8 cellular contexts compared by ENCODE assay signal in the genomic region with DNA sequence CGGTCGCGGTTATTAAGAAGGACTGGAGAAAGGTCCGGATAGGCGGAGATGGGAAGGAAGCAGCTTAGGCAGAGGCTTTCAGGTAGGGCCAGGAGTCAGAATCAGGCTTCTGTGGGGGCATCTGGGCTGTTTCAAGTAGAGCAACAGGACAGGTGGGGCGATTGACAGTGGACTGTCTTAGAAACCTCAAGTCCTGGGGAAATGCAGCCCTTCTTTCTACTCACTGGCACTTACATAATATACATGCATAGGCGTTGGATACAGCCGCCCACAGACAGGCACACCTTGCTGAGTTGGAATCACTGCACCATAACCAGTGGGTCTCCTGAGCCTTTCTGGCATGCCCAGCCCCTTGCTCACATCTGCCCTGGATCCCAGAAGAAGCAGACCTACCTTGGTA. TPM values are rescaled to one million over a fixed set of nuclear protein-coding genes. Genes with fewer than 3 reads are reported as not detected.
A peak's percentile ranks its signal among the peaks of the same experiment; 100 is the strongest.
DNase-seq lines count a peak whose midpoint lies in the region; ATAC-seq, FAIRE-seq and TF ChIP-seq lines count a peak whose summit lies in the region.

No MANE protein-coding gene starts in this region.

- TF ChIP-seq CTCF in fibroblast of mammary gland (conservative IDR thresholded peaks at IDR 0.05; ENCODE audit: control insufficient read depth, insufficient read depth, low read depth, low read length) = no peak

- no peak for TF ChIP-seq POLR2A in GM12891 (IDR thresholded peaks at IDR 0.05; ENCODE audit: low read depth, low read length)

- H3K36me3 ChIP-seq in SJCRH30 (no peaks in the 10 kb centered on the region), rectal smooth muscle tissue (ENCODE audit: control insufficient read depth, insufficient read depth, low read length) (peaks cover 10% of the 10 kb centered on the region)

- H3K4me3 ChIP-seq in GM08714 (ENCODE audit: low read length) = peak overlapping the region; percentile 87
- H3K4me3 ChIP-seq in SJCRH30 = peak overlapping the region; percentile 87
- peak overlapping the region; percentile 79 for H3K4me3 ChIP-seq in fibroblast of mammary gland (ENCODE audit: control insufficient read depth, low read depth, low read length)
- peak overlapping the region; percentile 93 for H3K4me3 ChIP-seq in rectal smooth muscle tissue (ENCODE audit: low read length)

- H3K4me1 ChIP-seq in SJCRH30 (no peaks in the 10 kb centered on the region), rectal smooth muscle tissue (ENCODE audit: control insufficient read depth, insufficient read depth, low read length) (peaks cover 16% of the 10 kb centered on the region)

- ATAC-seq in HG03571 (IDR thresholded peaks at IDR 0.05; ENCODE audit: unreplicated experiment) (no peak), GM18519 (IDR thresholded peaks at IDR 0.05; ENCODE audit: low FRiP score, unreplicated experiment) (no peak)

- H3K27ac ChIP-seq in SJCRH30 (no peak overlapping the region), rectal smooth muscle tissue (ENCODE audit: low read depth, low read length) (peak overlapping the region; percentile 92)

- no peaks in the 10 kb centered on the region for H3K9me3 ChIP-seq in SJCRH30 (replicated peaks)

- DNase-seq in SJCRH30 = no peak
- no peak for DNase-seq in fibroblast of mammary gland (ENCODE audit: low read depth)
- no peak for DNase-seq in NCI-H2107 (lab: John Stamatoyannopoulos, UW)
- DNase-seq in GM12891 (ENCODE audit: insufficient read length, low spot score) = no peak

- peak overlapping the region; percentile 87 for H3K9ac ChIP-seq in rectal smooth muscle tissue (ENCODE audit: low read length)

- no peaks in the 10 kb centered on the region for H3K27me3 ChIP-seq in SJCRH30
- H3K27me3 ChIP-seq in rectal smooth muscle tissue (ENCODE audit: control insufficient read depth, insufficient read depth, low read length) = no peaks in the 10 kb centered on the region

- FAIRE-seq in GM12891 (lab: Jason Lieb, UNC) = no peak

TF ChIP-seq in GM12891, 5 proteins besides CTCF, POLR2A, EP300 and RAD21:
- TF ChIP-seq PAX5 (IDR thresholded peaks at IDR 0.05; ENCODE audit: insufficient read depth, low read length, severe bottlenecking) = no peak
- no peak for TF ChIP-seq SPI1 (IDR thresholded peaks at IDR 0.05; ENCODE audit: low read depth, low read length)
- TF ChIP-seq POLR2AphosphoS5 (IDR thresholded peaks at IDR 0.05; ENCODE audit: low read depth, low read length) = no peak
- no peak for TF ChIP-seq POU2F2 (IDR thresholded peaks at IDR 0.05; ENCODE audit: low read depth, low read length)
- no peak for TF ChIP-seq TAF1 (IDR thresholded peaks at IDR 0.05; ENCODE audit: low read depth, low read length)

RNA-seq across cellular contexts. Expression of a gene that starts 0.7 kb away (rescaled TPM):
- 2.5 and 2.7 TPM in 2 replicates for total RNA-seq in SJCRH30 (2014; rRNA removed; shearing (Covaris generic))
- polyA plus RNA-seq in GM12891 (2012; ENCODE audit: low read depth, missing spikeins) = 43.8 TPM

RNA-seq across cellular contexts. Expression of a gene that starts 2.3 kb away (rescaled TPM):
- 14.9 and 15.0 TPM in 2 replicates for total RNA-seq in SJCRH30 (2014; rRNA removed; shearing (Covaris generic))
- polyA plus RNA-seq in GM12891 (2012; ENCODE audit: low read depth, missing spikeins) = 50.4 TPM

RNA-seq across cellular contexts. Expression of a gene that starts 26.1 kb away (rescaled TPM):
- 27.9 and 31.6 TPM in 2 replicates for total RNA-seq in SJCRH30 (2014; rRNA removed; shearing (Covaris generic))
- polyA plus RNA-seq in GM12891 (2012; ENCODE audit: low read depth, missing spikeins) = 27.1 TPM
